ENCODE assay signal across 10 cellular contexts in genomic region chr18:35095983-35096676, GRCh38. TPM values are rescaled to one million over a fixed set of nuclear protein-coding genes. Genes with fewer than 3 reads are reported as not detected.
DNase-seq lines count a peak whose midpoint lies in the region; ATAC-seq and TF ChIP-seq lines count a peak whose summit lies in the region.
"Had no signal": no experiment of that assay in that cellular context is flagged by ENCODE, and none has a peak within 500 bp of the region (broad histone marks: within the 10 kb centered on the region; RNA-seq: fewer than 3 reads in every experiment).

No MANE protein-coding gene starts in this region.

- DNase-seq in activated naive CD4-positive, alpha-beta T cell treated with anti-CD3 and anti-CD28 coated beads for 36 hours = no peak
- no peak for DNase-seq in activated naive CD4-positive, alpha-beta T cell (lab: John Stamatoyannopoulos, UW)
- DNase-seq in stimulated activated naive B cell treated with anti-CD40 and anti-IgM and Interleukin-4, amounts not matched to agents 10 μg/mL and 1 μg/mL and 100 μg/mL, for 72 hours = peak; percentile 34
- DNase-seq in cerebellar nuclear complex (lab: John Stamatoyannopoulos, UW) (no peak), hippocampal formation (lab: John Stamatoyannopoulos, UW) (no peak)
- no peak for DNase-seq in activated CD8-positive, alpha-beta memory T cell treated with anti-CD3 and anti-CD28 coated beads, Interleukin-2, amount 50 U/mL, for 48 hours
- DNase-seq: effector CD4-positive, alpha-beta T cell; left ventricle myocardium inferior had no signal

- no peak overlapping the region for H3K4me3 Mint-ChIP-seq in activated naive CD4-positive, alpha-beta T cell treated with anti-CD3 and anti-CD28 coated beads for 36 hours
- peak overlapping the region; percentile 62 to 65 for H3K4me3 Mint-ChIP-seq in stimulated activated naive B cell treated with anti-CD40 and anti-IgM and Interleukin-4, amounts not matched to agents 10 μg/mL and 1 μg/mL and 100 μg/mL, for 72 hours

- no peaks in the 10 kb centered on the region for H3K9me3 Mint-ChIP-seq in activated naive CD4-positive, alpha-beta T cell treated with anti-CD3 and anti-CD28 coated beads for 36 hours
- H3K9me3 Mint-ChIP-seq in stimulated activated naive B cell treated with anti-CD40 and anti-IgM and Interleukin-4, amounts not matched to agents 10 μg/mL and 1 μg/mL and 100 μg/mL, for 72 hours = no peaks in the 10 kb centered on the region

- peak; percentile 80 for ATAC-seq in HG02870 (IDR thresholded peaks at IDR 0.05; ENCODE audit: unreplicated experiment)
- ATAC-seq in SK-N-SH treated with all-trans-retinoic acid at 6 μM for 48 hours = peak; percentile 34; the same call in 2 of the 3 replicates
- ATAC-seq in stimulated activated naive B cell treated with anti-CD40 and anti-IgM and Interleukin-4, amounts not matched to agents 10 μg/mL and 1 μg/mL and 100 μg/mL, for 72 hours (replicated peaks) = peak; percentile 96 to 97

- peaks cover 11% of the 10 kb centered on the region for H3K36me3 Mint-ChIP-seq in activated naive CD4-positive, alpha-beta T cell treated with anti-CD3 and anti-CD28 coated beads for 36 hours (ENCODE audit: low read depth)
- H3K36me3 Mint-ChIP-seq in stimulated activated naive B cell treated with anti-CD40 and anti-IgM and Interleukin-4, amounts not matched to agents 10 μg/mL and 1 μg/mL and 100 μg/mL, for 72 hours = peaks cover 16 to 29% of the 10 kb centered on the region in 2 donors

- intact Hi-C loops in activated naive CD4-positive, alpha-beta T cell treated with anti-CD3 and anti-CD28 coated beads for 36 hours (cut with micrococcal nuclease) = loop anchor here (1.0 to 2.0 kb wide), 3 partner anchors 51 to 236 kb away; no protein-coding TSS in a partner anchor

- H3K27me3 Mint-ChIP-seq in activated naive CD4-positive, alpha-beta T cell treated with anti-CD3 and anti-CD28 coated beads for 36 hours (ENCODE audit: low read depth) = no peaks in the 10 kb centered on the region
- no peaks in the 10 kb centered on the region for H3K27me3 Mint-ChIP-seq in stimulated activated naive B cell treated with anti-CD40 and anti-IgM and Interleukin-4, amounts not matched to agents 10 μg/mL and 1 μg/mL and 100 μg/mL, for 72 hours

- CTCF ChIA-PET in activated naive CD4-positive, alpha-beta T cell treated with anti-CD3 and anti-CD28 coated beads for 36 hours (lab: Charles Lee) = interaction anchor here (0.5 to 1.4 kb wide), 4 partner anchors 10 to 144 kb away, joined by 3 to 7 read pairs (median 4); no protein-coding TSS in a partner anchor

- H3K4me1 Mint-ChIP-seq in activated naive CD4-positive, alpha-beta T cell treated with anti-CD3 and anti-CD28 coated beads for 36 hours (ENCODE audit: low read depth) = peaks cover 43% of the 10 kb centered on the region
- peaks cover 29 to 55% of the 10 kb centered on the region in 2 donors for H3K4me1 Mint-ChIP-seq in stimulated activated naive B cell treated with anti-CD40 and anti-IgM and Interleukin-4, amounts not matched to agents 10 μg/mL and 1 μg/mL and 100 μg/mL, for 72 hours

- peak overlapping the region; percentile 0 for H3K27ac Mint-ChIP-seq in activated naive CD4-positive, alpha-beta T cell treated with anti-CD3 and anti-CD28 coated beads for 36 hours
- H3K27ac Mint-ChIP-seq in stimulated activated naive B cell treated with anti-CD40 and anti-IgM and Interleukin-4, amounts not matched to agents 10 μg/mL and 1 μg/mL and 100 μg/mL, for 72 hours = peak overlapping the region; percentile 92

TF ChIP-seq in SK-N-SH treated with all-trans-retinoic acid at 6 μM for 48 hours, 23 proteins besides CTCF, POLR2A, EP300 and RAD21:
- TF ChIP-seq CREB5 (CRISPR knock-in tag; IDR thresholded peaks at IDR 0.05; ENCODE audit: low read depth) (no peak), ARNTL (CRISPR knock-in tag; IDR thresholded peaks at IDR 0.05; ENCODE audit: borderline replicate concordance, low read depth) (no peak), PPARA (CRISPR knock-in tag; IDR thresholded peaks at IDR 0.05; ENCODE audit: borderline replicate concordance) (no peak), TOX (CRISPR knock-in tag; IDR thresholded peaks at IDR 0.05; ENCODE audit: borderline replicate concordance) (no peak), ZFP3 (CRISPR knock-in tag; IDR thresholded peaks at IDR 0.05) (no peak), CSDC2 (CRISPR knock-in tag; IDR thresholded peaks at IDR 0.05) (no peak), PATZ1 (CRISPR knock-in tag; IDR thresholded peaks at IDR 0.05; ENCODE audit: borderline replicate concordance) (no peak)

RNA-seq across cellular contexts. Expression of gene MAPRE2, which starts 54.9 kb away (rescaled TPM):
- total RNA-seq in activated naive CD4-positive, alpha-beta T cell treated with anti-CD3 and anti-CD28 coated beads for 36 hours = 10 to 100 TPM; 62.5 to 66.2 TPM

Comparison
In these comparisons a context has a peak if more than half of its experiments do, and no peak if none do; other contexts are left out.
1. ATAC-seq: peak in every context shown above with its lines; median percentile 96 in stimulated activated naive B cell treated with anti-CD40 and anti-IgM and Interleukin-4, amounts not matched to agents 10 μg/mL and 1 μg/mL and 100 μg/mL, for 72 hours; 80 in HG02870; 34 in SK-N-SH treated with all-trans-retinoic acid at 6 μM for 48 hours.